Comparison of ENCODE assay signal across 20 cellular contexts in the genomic region with DNA sequence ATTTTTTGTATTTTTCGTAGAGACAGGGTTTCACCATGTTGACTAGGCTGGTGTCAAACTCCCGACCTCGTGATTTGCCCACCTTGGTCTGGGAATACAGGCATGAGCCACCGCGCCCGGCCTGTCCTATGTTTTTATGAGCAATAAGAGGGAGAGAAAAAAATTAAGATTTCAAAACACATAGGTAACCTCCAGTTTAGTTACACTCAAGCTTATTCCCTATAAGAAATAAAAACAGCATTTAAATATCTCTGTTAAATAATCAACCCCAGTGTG. TPM values are rescaled to one million over a fixed set of nuclear protein-coding genes. Genes with fewer than 3 reads are reported as not detected.
DNase-seq lines count a peak whose midpoint lies in the region; ATAC-seq, FAIRE-seq and TF ChIP-seq lines count a peak whose summit lies in the region.
"Had no signal": no experiment of that assay in that cellular context is flagged by ENCODE, and none has a peak within 500 bp of the region (broad histone marks: within the 10 kb centered on the region; RNA-seq: fewer than 3 reads in every experiment).

No MANE protein-coding gene starts in this region.

- H3K4me2 ChIP-seq in A549 (peak overlapping the region; percentile 53), K562 (ENCODE audit: insufficient read depth, low read length) (no peak overlapping the region)

- POLR2A ChIA-PET in A549 (lab: Yijun Ruan, JAX), result no interaction called here
- POLR2A ChIA-PET in K562 (lab: Yijun Ruan, JAX), result interaction anchor here (0.7 to 1.1 kb wide), 5 partner anchors 9 to 108 kb away, joined by 3 to 4 read pairs (median 3); no protein-coding TSS in a partner anchor

- 71% methylated on average over 6 of the region's 6 CpGs for WGBS in A549 (ENCODE audit: missing lambda C conversion rate)
- WGBS in K562 (ENCODE audit: insufficient coverage, low coverage, missing lambda C conversion rate), result 62% methylated on average over 6 of the region's 6 CpGs

- TF ChIP-seq CTCF in A549 (IDR thresholded peaks at IDR 0.05) (no peak), K562 (IDR thresholded peaks at IDR 0.05 in 2 of 3, conservative IDR thresholded peaks at IDR 0.05 in 1 of 3; ENCODE audit: insufficient read depth in 2 of 3, low read depth in 1 of 3, low read length in 3 of 3) (no peak)

- no peak for TF ChIP-seq POLR2A in A549 (IDR thresholded peaks at IDR 0.05; ENCODE audit: low read length)
- no peak for TF ChIP-seq POLR2A in K562 (conservative IDR thresholded peaks at IDR 0.05)

- H3K4me1 ChIP-seq in A549 (peaks cover 32% of the 10 kb centered on the region), K562 (replicated peaks in 1 of 2; ENCODE audit: control insufficient read depth in 2 of 2, insufficient read depth in 2 of 2, low read length in 2 of 2) (peaks cover 21 to 36% of the 10 kb centered on the region in 2 experiments), SJCRH30 (no peaks in the 10 kb centered on the region; the same call in 1 of the 2 replicates)
- peaks cover 69% of the 10 kb centered on the region for H3K4me1 ChIP-seq in CD4-positive, CD25-positive, alpha-beta regulatory T cell (ENCODE audit: control insufficient read depth, insufficient read depth, low read length, poor library complexity, severe bottlenecking)

- H2AFZ ChIP-seq in K562 (ENCODE audit: low read depth, low read length), result no peak overlapping the region

- H3K4me3 ChIP-seq in A549 (peak overlapping the region; percentile 27; the same call in 2 of the 3 replicates), K562 (no peak overlapping the region), SJCRH30 (no peak overlapping the region)
- no peak overlapping the region for H3K4me3 ChIP-seq in CD4-positive, CD25-positive, alpha-beta regulatory T cell (ENCODE audit: low read depth, low read length)
- H3K4me3 ChIP-seq: testis had no signal

- DNase-seq in A549 (ENCODE audit: low read depth in 1 of 2, low spot score in 1 of 2), result no peak
- no peak for DNase-seq in CD4-positive, CD25-positive, alpha-beta regulatory T cell
- DNase-seq in K562 (ENCODE audit: extremely low read depth in 1 of 4, low spot score in 3 of 4), result no peak
- no peak for DNase-seq in naive B cell
- no peak for DNase-seq in inferior parietal cortex (ENCODE audit: extremely low spot score)
- DNase-seq in SJCRH30, result no peak
- DNase-seq in kidney glomerular epithelial cell (lab: John Stamatoyannopoulos, UW), result no peak
- DNase-seq: activated CD4-positive, alpha-beta T cell treated with anti-CD3 and anti-CD28 coated beads, Interleukin-2, amount 10 ng/mL, durations not matched to agents 24 days and 14 days; activated CD8-positive, alpha-beta memory T cell treated with anti-CD3 and anti-CD28 coated beads, Interleukin-2, amount 50 U/mL, for 4 hours; activated naive CD4-positive, alpha-beta T cell; Kasumi-1; NCI-H1105 treated with DMSO at 0.1 percent for 48 hours; NCI-H2081 treated with DMSO at 0.1 percent for 48 hours; NCI-H446 treated with DMSO at 0.1 percent for 48 hours; retina; stimulated activated CD4-positive, alpha-beta T cell treated with anti-CD3 and anti-CD28 coated beads, Interleukin-15, amount 100 ng/mL, for 24 hours; testis had no signal

- FAIRE-seq in A549 (lab: Jason Lieb, UNC), result no peak
- FAIRE-seq in K562 (lab: Jason Lieb, UNC), result no peak
- FAIRE-seq: colon, endometrium had no signal

- CTCF ChIA-PET in A549 (lab: Yijun Ruan, JAX), result no interaction called here
- CTCF ChIA-PET in K562 (lab: Yijun Ruan, JAX; ENCODE audit: low intra/inter-chr PET ratio), result interaction anchor here (0.7 kb wide), 1 partner anchor 100 kb away, joined by 3 read pairs; a partner anchor contains a TSS

- TF ChIP-seq RAD21 in A549 (conservative IDR thresholded peaks at IDR 0.05 in 1 of 2, IDR thresholded peaks at IDR 0.05 in 1 of 2) (no peak), K562 (CRISPR knock-in tag; conservative IDR thresholded peaks at IDR 0.05 in 1 of 2, IDR thresholded peaks at IDR 0.05 in 1 of 2) (no peak)

- no peaks in the 10 kb centered on the region for H3K27me3 Mint-ChIP-seq in CD4-positive, CD25-positive, alpha-beta regulatory T cell
- H3K27me3 Mint-ChIP-seq in naive B cell, result no peaks in the 10 kb centered on the region
- H3K27me3 Mint-ChIP-seq: activated CD4-positive, alpha-beta T cell treated with anti-CD3 and anti-CD28 coated beads, Interleukin-2, amount 10 ng/mL, durations not matched to agents 24 days and 14 days had no signal

- peaks cover 7% of the 10 kb centered on the region for H3K36me3 ChIP-seq in CD4-positive, CD25-positive, alpha-beta regulatory T cell (ENCODE audit: control insufficient read depth, insufficient read depth, low read length)
- H3K36me3 ChIP-seq in K562 (ENCODE audit: control insufficient read depth, insufficient read depth, low read length) (peaks cover 14% of the 10 kb centered on the region), SJCRH30 (no peaks in the 10 kb centered on the region)

- intact Hi-C loops in K562 (cut with micrococcal nuclease), result loop anchor here (2.0 kb wide), 1 partner anchor 22 kb away; no protein-coding TSS in a partner anchor

- H3K9me3 Mint-ChIP-seq in CD4-positive, CD25-positive, alpha-beta regulatory T cell, result peaks cover 0 to 1% (median 0%) of the 10 kb centered on the region in 7 donors
- no peaks in the 10 kb centered on the region for H3K9me3 Mint-ChIP-seq in naive B cell
- H3K9me3 Mint-ChIP-seq: activated CD4-positive, alpha-beta T cell treated with anti-CD3 and anti-CD28 coated beads, Interleukin-2, amount 10 ng/mL, durations not matched to agents 24 days and 14 days had no signal

- ATAC-seq in A549, result no peak
- no peak for ATAC-seq in CD4-positive, CD25-positive, alpha-beta regulatory T cell (ENCODE audit: low read depth in 2 of 2)
- ATAC-seq in K562, result no peak
- no peak for ATAC-seq in naive B cell (ENCODE audit: low read depth in 2 of 2)

- peaks cover 100% of the 10 kb centered on the region for H3K79me2 ChIP-seq in K562 (ENCODE audit: control insufficient read depth, insufficient read depth, low read length)

- H3K4me3 Mint-ChIP-seq in CD4-positive, CD25-positive, alpha-beta regulatory T cell, result peak overlapping the region; percentile 6 to 63 (median 42)
- peak overlapping the region in 3 of 8 donors; percentile 32 to 73 (median 35) for H3K4me3 Mint-ChIP-seq in naive B cell
- H3K4me3 Mint-ChIP-seq: activated CD4-positive, alpha-beta T cell treated with anti-CD3 and anti-CD28 coated beads, Interleukin-2, amount 10 ng/mL, durations not matched to agents 24 days and 14 days had no signal

- H4K20me1 ChIP-seq in K562 (replicated peaks; ENCODE audit: control insufficient read depth, insufficient read depth, low read length), result peaks cover 16% of the 10 kb centered on the region

- peaks cover 5% of the 10 kb centered on the region for H3K9me1 ChIP-seq in K562 (ENCODE audit: control insufficient read depth, insufficient read depth, low read length)

- in situ Hi-C loops in K562 (cut with MboI), result no loop called here

- no peak overlapping the region for H3K27ac Mint-ChIP-seq in CD4-positive, CD25-positive, alpha-beta regulatory T cell
- peak overlapping the region in 5 of 6 donors; percentile 66 to 91 (median 76) for H3K27ac Mint-ChIP-seq in naive B cell
- H3K27ac Mint-ChIP-seq: activated CD4-positive, alpha-beta T cell treated with anti-CD3 and anti-CD28 coated beads, Interleukin-2, amount 10 ng/mL, durations not matched to agents 24 days and 14 days had no signal

- peaks cover 19% of the 10 kb centered on the region for H3K36me3 Mint-ChIP-seq in CD4-positive, CD25-positive, alpha-beta regulatory T cell
- H3K36me3 Mint-ChIP-seq in naive B cell, result no peaks in the 10 kb centered on the region

- no peaks in the 10 kb centered on the region for H3K27me3 ChIP-seq in CD4-positive, CD25-positive, alpha-beta regulatory T cell (ENCODE audit: control insufficient read depth, insufficient read depth, low read length)
- no peaks in the 10 kb centered on the region for H3K27me3 ChIP-seq in K562 (ENCODE audit: control insufficient read depth in 2 of 2, insufficient read depth in 2 of 2, low read length in 2 of 2)
- no peaks in the 10 kb centered on the region for H3K27me3 ChIP-seq in SJCRH30
- H3K27me3 ChIP-seq: testis had no signal

- H3K27ac ChIP-seq in A549, result peak overlapping the region; percentile 44 to 75; a peak in 4 of 6 replicates
- no peak overlapping the region for H3K27ac ChIP-seq in CD4-positive, CD25-positive, alpha-beta regulatory T cell (ENCODE audit: insufficient read depth, low read length, poor library complexity, severe bottlenecking)
- H3K27ac ChIP-seq in K562 (ENCODE audit: extremely low read depth, low read depth, low read length), result peak overlapping the region; percentile 49; the same call in 2 of the 3 replicates
- H3K27ac ChIP-seq in SJCRH30, result no peak overlapping the region
- H3K27ac ChIP-seq: RWPE1, testis had no signal

- no peak for TF ChIP-seq EP300 in A549 (IDR thresholded peaks at IDR 0.05)
- no peak for TF ChIP-seq EP300 in K562 (IDR thresholded peaks at IDR 0.05; ENCODE audit: low read length)

- peaks cover 52 to 98% (median 76%) of the 10 kb centered on the region in 4 donors for H3K4me1 Mint-ChIP-seq in CD4-positive, CD25-positive, alpha-beta regulatory T cell
- peaks cover 38 to 77% (median 67%) of the 10 kb centered on the region in 3 donors for H3K4me1 Mint-ChIP-seq in naive B cell

- no peak overlapping the region for H3K9ac ChIP-seq in K562 (ENCODE audit: insufficient read depth in 1 of 2, low read depth in 2 of 2, low read length in 2 of 2)

- BruUV-seq in K562 (replicated peaks; lab: Mats Ljungman, UMichigan), result no TSS peak

- H3K9me3 ChIP-seq in A549, result no peaks in the 10 kb centered on the region
- H3K9me3 ChIP-seq in CD4-positive, CD25-positive, alpha-beta regulatory T cell (ENCODE audit: control insufficient read depth in 2 of 2, low read length in 2 of 2), result no peaks in the 10 kb centered on the region
- H3K9me3 ChIP-seq in K562 (replicated peaks; ENCODE audit: control insufficient read depth, insufficient read depth, low read depth, low read length), result no peaks in the 10 kb centered on the region; the same call in 1 of the 2 replicates
- H3K9me3 ChIP-seq in SJCRH30 (replicated peaks), result no peaks in the 10 kb centered on the region
- H3K9me3 ChIP-seq: testis had no signal

RNA-seq across cellular contexts. Expression of a gene that starts 7.1 kb away (rescaled TPM):
- polyA plus RNA-seq in A549 (2011; rRNA removed) (8.8 and 9.7 TPM in 2 replicates), A549 (2017; fragmentation: RNase III; extraction: RNeasy Plus Mini Kit Qiagen cat#74134 plus additional on column Dnase treatment) (2.9 to 3.0 TPM (median 2.9 TPM) in 3 replicates), K562 (2011; rRNA removed) (20.7 and 24.3 TPM in 2 replicates), K562 (2014; fragmentation: Illumina TruSeq; extraction: Trizol) (12.2 and 12.6 TPM in 2 replicates), K562 (2014; fragmentation: Nextera tagmentation; extraction: Ambion mirVana) (10 to 100 TPM in 1 of 2 experiments, 1 to 10 TPM in 1; 4.5 to 13.0 TPM), K562 (2014; rRNA removed) (7.2 and 10.2 TPM in 2 replicates), naive B cell (ENCODE audit: low read depth in 6 of 6) (10 to 100 TPM; 28.7 to 39.0 (median 36.4) TPM)
- 1.8 and 2.4 TPM in 2 replicates for polyA plus RNA-seq in A549 (2012; cell fraction: cytosol; rRNA removed)
- 1.9 and 2.1 TPM in 2 replicates for polyA plus RNA-seq in A549 (2012; cell fraction: nucleus; rRNA removed)
- 8.0 and 9.0 TPM in 2 replicates for polyA minus RNA-seq in A549 (2011; rRNA and poly(A)+ RNA removed)
- total RNA-seq in CD4-positive, CD25-positive, alpha-beta regulatory T cell, result 52.1 TPM
- polyA plus RNA-seq in CD4-positive, CD25-positive, alpha-beta regulatory T cell, result 10 to 100 TPM; 43.8 to 52.7 (median 49.8) TPM
- 20.7 and 44.4 TPM in 2 replicates for total RNA-seq in K562 (2011; cell fraction: chromatin; rRNA removed; ENCODE audit: low replicate concordance)
- 13.0 and 14.0 TPM in 2 replicates for total RNA-seq in K562 (2011; cell fraction: nucleolus; rRNA removed)
- total RNA-seq in K562 (2011; cell fraction: nucleoplasm; rRNA removed), result 15.7 and 19.8 TPM in 2 replicates
- total RNA-seq in K562 (2014; rRNA removed) (12.6 and 13.7 TPM in 2 replicates), K562 (2014; rRNA removed; fragmentation: Illumina TruSeq; extraction: Trizol) (15.4 and 17.2 TPM in 2 replicates), K562 (2015; rRNA removed; fragmentation: Illumina TruSeq; extraction: Trizol) (17.2 and 18.2 TPM in 2 replicates), K562 (2021) (17.6 and 20.3 TPM in 2 replicates)
- polyA plus RNA-seq in K562 (2011; cell fraction: cytosol; rRNA removed), result 8.9 and 9.2 TPM in 2 replicates
- 13.6 and 25.6 TPM in 2 replicates for polyA plus RNA-seq in K562 (2011; cell fraction: nucleus; rRNA removed)
- 9.9 and 11.2 TPM in 2 replicates for polyA plus RNA-seq in K562 (2012)
- 149 and 167 TPM in 2 replicates for polyA minus RNA-seq in K562 (2011; rRNA and poly(A)+ RNA removed)
- 21.8 and 29.6 TPM in 2 replicates for polyA minus RNA-seq in K562 (2011; cell fraction: cytosol; rRNA and poly(A)+ RNA removed)
- 16.6 and 29.9 TPM in 2 replicates for polyA minus RNA-seq in K562 (2011; cell fraction: nucleus; rRNA and poly(A)+ RNA removed)
- 16.6 and 18.5 TPM in 2 replicates for total RNA-seq in SJCRH30 (2014; rRNA removed; shearing (Covaris generic))

RNA-seq across cellular contexts. Expression of a gene that starts 45.9 kb away (rescaled TPM):
- 11.9 and 17.0 TPM in 2 replicates for polyA plus RNA-seq in A549 (2011; rRNA removed)
- 6.3 and 6.8 TPM in 2 replicates for polyA plus RNA-seq in A549 (2012; cell fraction: cytosol; rRNA removed)
- 6.5 and 10.2 TPM in 2 replicates for polyA plus RNA-seq in A549 (2012; cell fraction: nucleus; rRNA removed)
- polyA plus RNA-seq in A549 (2017; fragmentation: RNase III; extraction: RNeasy Plus Mini Kit Qiagen cat#74134 plus additional on column Dnase treatment), result 13.7 to 17.1 TPM (median 15.8 TPM) in 3 replicates
- 9.5 and 11.7 TPM in 2 replicates for polyA minus RNA-seq in A549 (2011; rRNA and poly(A)+ RNA removed)
- 16.7 TPM for total RNA-seq in CD4-positive, CD25-positive, alpha-beta regulatory T cell
- 10 to 100 TPM; 11.1 to 22.7 (median 15.3) TPM for polyA plus RNA-seq in CD4-positive, CD25-positive, alpha-beta regulatory T cell
- 44.6 and 91.3 TPM in 2 replicates for total RNA-seq in K562 (2011; cell fraction: chromatin; rRNA removed; ENCODE audit: low replicate concordance)
- 26.8 and 37.5 TPM in 2 replicates for total RNA-seq in K562 (2011; cell fraction: nucleolus; rRNA removed)
- 55.9 and 69.6 TPM in 2 replicates for total RNA-seq in K562 (2011; cell fraction: nucleoplasm; rRNA removed)
- total RNA-seq in K562 (2014; rRNA removed), result 20.4 and 20.6 TPM in 2 replicates
- 28.8 and 32.0 TPM in 2 replicates for total RNA-seq in K562 (2014; rRNA removed; fragmentation: Illumina TruSeq; extraction: Trizol)
- 34.4 and 36.2 TPM in 2 replicates for total RNA-seq in K562 (2015; rRNA removed; fragmentation: Illumina TruSeq; extraction: Trizol)
- total RNA-seq in K562 (2021), result 26.9 and 28.8 TPM in 2 replicates
- 14.7 and 23.0 TPM in 2 replicates for polyA plus RNA-seq in K562 (2011; rRNA removed)
- polyA plus RNA-seq in K562 (2011; cell fraction: cytosol; rRNA removed), result 9.9 and 11.3 TPM in 2 replicates
- 12.9 and 14.7 TPM in 2 replicates for polyA plus RNA-seq in K562 (2011; cell fraction: nucleus; rRNA removed)
- 22.7 and 25.8 TPM in 2 replicates for polyA plus RNA-seq in K562 (2012)
- 20.7 and 22.5 TPM in 2 replicates for polyA plus RNA-seq in K562 (2014; fragmentation: Illumina TruSeq; extraction: Trizol)
- polyA plus RNA-seq in K562 (2014; fragmentation: Nextera tagmentation; extraction: Ambion mirVana), result 10 to 100 TPM in 1 of 2 experiments, 1 to 10 TPM in 1; 8.4 to 10.8 TPM
- polyA plus RNA-seq in K562 (2014; rRNA removed), result 20.9 and 23.8 TPM in 2 replicates
- polyA minus RNA-seq in K562 (2011; rRNA and poly(A)+ RNA removed), result 23.9 and 29.9 TPM in 2 replicates
- polyA minus RNA-seq in K562 (2011; cell fraction: cytosol; rRNA and poly(A)+ RNA removed), result 11.5 and 15.3 TPM in 2 replicates
- 25.3 and 30.5 TPM in 2 replicates for polyA minus RNA-seq in K562 (2011; cell fraction: nucleus; rRNA and poly(A)+ RNA removed)
- 10 to 100 TPM in 2 of 6 donors, 1 to 10 TPM in 4; 6.7 to 13.4 (median 9.6) TPM for polyA plus RNA-seq in naive B cell (ENCODE audit: low read depth in 6 of 6)
- total RNA-seq in SJCRH30 (2014; rRNA removed; shearing (Covaris generic)), result 35.7 and 38.0 TPM in 2 replicates

Comparison
In these comparisons a context has a peak if more than half of its experiments do, and no peak if none do; other contexts are left out.
1. H3K27ac ChIP-seq: peak in A549 (2 of 2) and K562 (single experiment); none in CD4-positive, CD25-positive, alpha-beta regulatory T cell (single experiment) and SJCRH30 (single experiment).
2. H3K27ac Mint-ChIP-seq: peak in naive B cell (5 of 6); none in CD4-positive, CD25-positive, alpha-beta regulatory T cell (0 of 3).